1 cellular context compared by ENCODE assay signal in genomic region chr16:502179-502943, GRCh38.
TF ChIP-seq lines count a peak whose summit lies in the region.

No MANE protein-coding gene starts in this region.

TF ChIP-seq in liver, 16 proteins besides CTCF, POLR2A, EP300 and RAD21 (continued from another document):
- TF ChIP-seq, protein P1, sequence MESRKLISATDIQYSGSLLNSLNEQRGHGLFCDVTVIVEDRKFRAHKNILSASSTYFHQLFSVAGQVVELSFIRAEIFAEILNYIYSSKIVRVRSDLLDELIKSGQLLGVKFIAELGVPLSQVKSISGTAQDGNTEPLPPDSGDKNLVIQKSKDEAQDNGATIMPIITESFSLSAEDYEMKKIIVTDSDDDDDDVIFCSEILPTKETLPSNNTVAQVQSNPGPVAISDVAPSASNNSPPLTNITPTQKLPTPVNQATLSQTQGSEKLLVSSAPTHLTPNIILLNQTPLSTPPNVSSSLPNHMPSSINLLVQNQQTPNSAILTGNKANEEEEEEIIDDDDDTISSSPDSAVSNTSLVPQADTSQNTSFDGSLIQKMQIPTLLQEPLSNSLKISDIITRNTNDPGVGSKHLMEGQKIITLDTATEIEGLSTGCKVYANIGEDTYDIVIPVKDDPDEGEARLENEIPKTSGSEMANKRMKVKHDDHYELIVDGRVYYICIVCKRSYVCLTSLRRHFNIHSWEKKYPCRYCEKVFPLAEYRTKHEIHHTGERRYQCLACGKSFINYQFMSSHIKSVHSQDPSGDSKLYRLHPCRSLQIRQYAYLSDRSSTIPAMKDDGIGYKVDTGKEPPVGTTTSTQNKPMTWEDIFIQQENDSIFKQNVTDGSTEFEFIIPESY (IDR thresholded peaks at IDR 0.05) = no peak
- TF ChIP-seq HNF4G (IDR thresholded peaks at IDR 0.05) = peak; percentile 98
- peak; percentile 57 for TF ChIP-seq NR2F2 (IDR thresholded peaks at IDR 0.05)
- no peak for TF ChIP-seq ATF3 (IDR thresholded peaks at IDR 0.05)
- TF ChIP-seq JUND (IDR thresholded peaks at IDR 0.05) = peak; percentile 76 to 93
